1 cellular context compared by ENCODE assay signal in genomic region chr1:43312212-43312623, GRCh38.
TF ChIP-seq lines count a peak whose summit lies in the region.

No MANE protein-coding gene starts in this region.

TF ChIP-seq in HepG2, 621 proteins besides CTCF, POLR2A, EP300 and RAD21 (continued from another document):
- no peak for TF ChIP-seq PRDM4 (CRISPR knock-in tag; IDR thresholded peaks at IDR 0.05; ENCODE audit: borderline replicate concordance)
- TF ChIP-seq ZBTB38 (CRISPR knock-in tag; IDR thresholded peaks at IDR 0.05), result no peak
- TF ChIP-seq HIC2 (CRISPR knock-in tag; IDR thresholded peaks at IDR 0.05; ENCODE audit: low read depth), result peak; percentile 18; the same call in 1 of the 2 replicates
- TF ChIP-seq TBL1XR1 (IDR thresholded peaks at IDR 0.05; ENCODE audit: borderline replicate concordance, low read length, partially characterized antibody), result no peak
- TF ChIP-seq GMEB1 (CRISPR knock-in tag; IDR thresholded peaks at IDR 0.05; ENCODE audit: borderline replicate concordance), result no peak
- no peak for TF ChIP-seq MYNN (CRISPR knock-in tag; IDR thresholded peaks at IDR 0.05; ENCODE audit: low read depth)
- no peak for TF ChIP-seq RBM39 (IDR thresholded peaks at IDR 0.05; ENCODE audit: low read depth, low read length, poor library complexity, severe bottlenecking)
- TF ChIP-seq BCLAF1 (IDR thresholded peaks at IDR 0.05), result no peak
- no peak for TF ChIP-seq KAT2B (IDR thresholded peaks at IDR 0.05; ENCODE audit: borderline replicate concordance, low read depth, low read length)
- no peak for TF ChIP-seq ZNF576 (CRISPR knock-in tag; IDR thresholded peaks at IDR 0.05)
- no peak for TF ChIP-seq REL (CRISPR knock-in tag; conservative IDR thresholded peaks at IDR 0.05)
